1 cellular context compared by ENCODE assay signal in genomic region chr11:32068134-32068533, GRCh38.
TF ChIP-seq lines count a peak whose summit lies in the region.

No MANE protein-coding gene starts in this region.

TF ChIP-seq in K562, 482 proteins besides CTCF, POLR2A, EP300 and RAD21:
- TF ChIP-seq FOSL1 (tag; conservative IDR thresholded peaks at IDR 0.05) (peak; percentile 74), CREM (IDR thresholded peaks at IDR 0.05; ENCODE audit: low read depth) (no peak), FOXP1 (CRISPR knock-in tag; IDR thresholded peaks at IDR 0.05) (no peak)
